11 cellular contexts compared by ENCODE assay signal in the genomic region with DNA sequence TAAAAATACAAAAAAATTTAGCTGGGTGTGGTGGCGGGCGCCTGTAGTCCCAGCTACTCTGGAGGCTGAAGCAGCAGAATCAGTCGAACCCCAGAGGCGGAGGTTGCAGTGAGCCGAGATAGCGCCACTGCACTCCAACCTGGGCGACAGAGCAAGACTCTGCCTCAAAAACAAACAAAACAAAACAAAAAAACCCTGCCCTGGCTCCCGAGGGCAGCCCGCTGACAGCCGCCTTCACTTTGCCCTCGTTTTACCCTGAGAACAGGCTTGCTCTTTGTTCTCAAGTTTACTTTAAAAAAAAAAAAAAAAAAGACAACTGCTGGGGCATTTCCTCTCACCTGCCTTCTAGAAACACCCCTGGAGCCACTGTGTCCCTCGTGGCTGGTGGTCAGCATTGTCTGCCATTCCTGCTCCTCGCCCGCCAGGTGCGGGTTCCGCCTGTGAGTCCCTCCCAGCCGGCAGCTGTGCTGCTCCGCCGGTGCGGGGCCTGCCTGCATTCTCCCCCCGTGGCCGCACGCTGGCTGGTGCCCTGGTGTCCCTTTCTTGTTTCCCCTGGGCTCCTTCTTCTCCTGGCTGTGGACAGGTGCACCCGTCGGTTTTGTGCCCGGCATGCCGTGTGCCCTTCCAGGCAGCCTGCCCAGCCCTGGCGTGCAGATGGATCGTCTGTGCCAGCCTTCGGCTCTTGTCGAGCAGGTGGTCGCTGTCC.
A peak's percentile ranks its signal among the peaks of the same experiment; 100 is the strongest.
DNase-seq lines count a peak whose midpoint lies in the region.
"Had no signal": no experiment of that assay in that cellular context is flagged by ENCODE, and none has a peak within 500 bp of the region (broad histone marks: within the 10 kb centered on the region; RNA-seq: fewer than 3 reads in every experiment).

No MANE protein-coding gene starts in this region.

- H3K4me3 ChIP-seq in skeletal muscle tissue (ENCODE audit: low read length in 3 of 3), result no peak overlapping the region
- H3K4me3 ChIP-seq: skin epidermis had no signal

- peaks cover 12 to 21% (median 14%) of the 10 kb centered on the region in 3 donors for H3K4me1 ChIP-seq in skeletal muscle tissue (ENCODE audit: control insufficient read depth in 3 of 3, insufficient read depth in 3 of 3, low read length in 3 of 3)

- H3K9me3 ChIP-seq in skeletal muscle tissue (ENCODE audit: control insufficient read depth in 3 of 3, low read length in 3 of 3), result no peaks in the 10 kb centered on the region

- H3K36me3 ChIP-seq in skeletal muscle tissue (ENCODE audit: control insufficient read depth in 3 of 3, insufficient read depth in 3 of 3, low read length in 3 of 3), result peaks cover 79 to 88% (median 82%) of the 10 kb centered on the region in 3 donors

- intact Hi-C loops in head of caudate nucleus (cut with DNase I), result no loop called here

- H3K27ac ChIP-seq in skeletal muscle tissue (ENCODE audit: low read depth, low read length), result peak overlapping the region; percentile 34
- H3K27ac ChIP-seq: KMS-11, skin epidermis had no signal

- H3K27me3 ChIP-seq in skeletal muscle tissue (ENCODE audit: control insufficient read depth in 3 of 3, insufficient read depth in 3 of 3, low read length in 3 of 3), result no peaks in the 10 kb centered on the region

- peak overlapping the region in 1 of 3 donors; percentile 16 for H3K9ac ChIP-seq in skeletal muscle tissue (ENCODE audit: low read depth in 1 of 3, low read length in 3 of 3)
- H3K9ac ChIP-seq: KMS-11 had no signal

- peak; percentile 80 for DNase-seq in NCI-H1105 treated with DMSO at 0.1 percent for 48 hours (lab: John Stamatoyannopoulos, UW)
- peak; percentile 11 for DNase-seq in NCI-H526 treated with DMSO at 0.1 percent for 48 hours (lab: John Stamatoyannopoulos, UW)
- DNase-seq in head of caudate nucleus, result peak in 22 of 42 donors; percentile 7 to 65 (median 44)
- DNase-seq in H4 (ENCODE audit: low spot score), result no peak
- DNase-seq in inferior parietal cortex (ENCODE audit: extremely low spot score), result no peak
- no peak for DNase-seq in AG08396 (ENCODE audit: low spot score)
- DNase-seq: activated CD8-positive, alpha-beta memory T cell treated with anti-CD3 and anti-CD28 coated beads, Interleukin-2, amount 50 U/mL, for 48 hours; activated naive CD8-positive, alpha-beta T cell treated with anti-CD3 and anti-CD28 coated beads, Interleukin-2, amount 50 U/mL, for 24 hours had no signal

Comparison
In these comparisons a context has a peak if more than half of its experiments do, and no peak if none do; other contexts are left out.
1. DNase-seq: peak in NCI-H1105 treated with DMSO at 0.1 percent for 48 hours (single experiment), NCI-H526 treated with DMSO at 0.1 percent for 48 hours (single experiment) and head of caudate nucleus (22 of 42); none in H4 (single experiment), inferior parietal cortex (single experiment) and AG08396 (single experiment).